10 cellular contexts compared by ENCODE assay signal in genomic region chr5:124951676-124952075, GRCh38.
DNase-seq lines count a peak whose midpoint lies in the region; ATAC-seq, FAIRE-seq and TF ChIP-seq lines count a peak whose summit lies in the region.
"Had no signal": no experiment of that assay in that cellular context is flagged by ENCODE, and none has a peak within 500 bp of the region (broad histone marks: within the 10 kb centered on the region; RNA-seq: fewer than 3 reads in every experiment).

No MANE protein-coding gene starts in this region.

- peak overlapping the region; percentile 63; the same call in 1 of the 2 replicates for H2AFZ ChIP-seq in H1 (ENCODE audit: low read length)

- no peaks in the 10 kb centered on the region for H4K20me1 ChIP-seq in H1 (replicated peaks in 1 of 2; ENCODE audit: control insufficient read depth in 1 of 2, insufficient read depth in 2 of 2, low read length in 2 of 2)

- no peak for TF ChIP-seq POLR2A in H1 (IDR thresholded peaks at IDR 0.05; ENCODE audit: control extremely low read depth in 1 of 2, low read depth in 2 of 2, low read length in 2 of 2)
- TF ChIP-seq POLR2A in vagina (IDR thresholded peaks at IDR 0.05): no peak
- TF ChIP-seq POLR2A in prostate gland (IDR thresholded peaks at IDR 0.05): no peak

- H3K14ac ChIP-seq in H1 (ENCODE audit: insufficient read length): no peak overlapping the region

- no peak for DNase-seq in H1 (ENCODE audit: low read depth in 1 of 2, low spot score in 2 of 2)
- no peak for DNase-seq in activated T-helper 2 cell treated with anti-CD3 and anti-CD28 coated beads, Interferon-gamma antibody, Interleukin-2, Interleukin-4, amounts not matched to agents 10 μg/mL and 5 μg/mL and 100 μg/mL, durations not matched to agents 14 hours and 24 hours and 36 hours (ENCODE audit: low spot score)
- DNase-seq in vagina (ENCODE audit: extremely low spot score in 2 of 2): no peak
- no peak for DNase-seq in WERI-Rb-1
- DNase-seq in prostate gland (ENCODE audit: low spot score): no peak
- DNase-seq: hippocampal formation, SHP77 treated with DMSO at 0.1 percent for 48 hours had no signal

- no peak overlapping the region for H4K5ac ChIP-seq in H1 (ENCODE audit: insufficient read length, low read depth, low read length)

- H3K27ac ChIP-seq in H1 (ENCODE audit: low read depth, low read length) (no peak overlapping the region), vagina (no peak overlapping the region), WERI-Rb-1 (no peak overlapping the region), prostate gland (no peak overlapping the region)

- no peak overlapping the region for H3K4me2 ChIP-seq in H1 (ENCODE audit: insufficient read depth in 1 of 2, low read depth in 2 of 2, low read length in 2 of 2)

- FAIRE-seq in H1 (lab: Jason Lieb, UNC): no peak

- 90% methylated on average over 3 of the region's 3 CpGs; no CpG with 5 or more reads in 1 of the 2 experiments for WGBS in H1 (ENCODE audit: extremely low coverage in 1 of 2, insufficient coverage in 1 of 2, insufficient read length in 1 of 2, insufficient replicate concordance in 2 of 2, low coverage in 1 of 2, low lambda C conversion rate in 2 of 2, missing lambda C conversion rate in 1 of 2), 2 experiments
- WGBS in prostate gland: 91% methylated on average over 3 of the region's 3 CpGs

- no peaks in the 10 kb centered on the region for H3K23me2 ChIP-seq in H1 (ENCODE audit: low read depth, low read length)

- H3K56ac ChIP-seq in H1 (replicated peaks; ENCODE audit: insufficient read length, low read depth, low read length): no peak overlapping the region

- H4K8ac ChIP-seq in H1 (ENCODE audit: extremely low read depth, insufficient read depth, low read length): no peak overlapping the region

- TF ChIP-seq EP300 in H1 (IDR thresholded peaks at IDR 0.05; ENCODE audit: borderline replicate concordance in 1 of 2, low read depth in 2 of 2, low read length in 2 of 2): no peak

- H3K79me2 ChIP-seq in H1 (ENCODE audit: control insufficient read depth in 1 of 2, insufficient read depth in 2 of 2, low read length in 2 of 2): no peaks in the 10 kb centered on the region

- no peak overlapping the region for H3K27ac Mint-ChIP-seq in activated T-helper 2 cell treated with anti-CD3 and anti-CD28 coated beads, Interferon-gamma antibody, Interleukin-2, Interleukin-4, amounts not matched to agents 10 μg/mL and 5 μg/mL and 100 μg/mL, durations not matched to agents 14 hours and 24 hours and 36 hours

- H4K91ac ChIP-seq in H1 (replicated peaks; ENCODE audit: insufficient read length, low read length): no peak overlapping the region

- H3K4me1 ChIP-seq in H1 (replicated peaks in 1 of 4; ENCODE audit: control insufficient read depth in 3 of 4, insufficient read depth in 4 of 4, low read length in 3 of 4): peaks cover 0 to 4% (median 0%) of the 10 kb centered on the region in 4 experiments; a peak in 1 of 7 replicates
- no peaks in the 10 kb centered on the region for H3K4me1 ChIP-seq in vagina
- H3K4me1 ChIP-seq in prostate gland (replicated peaks): no peaks in the 10 kb centered on the region

- H3K27me3 Mint-ChIP-seq in activated T-helper 2 cell treated with anti-CD3 and anti-CD28 coated beads, Interferon-gamma antibody, Interleukin-2, Interleukin-4, amounts not matched to agents 10 μg/mL and 5 μg/mL and 100 μg/mL, durations not matched to agents 14 hours and 24 hours and 36 hours (ENCODE audit: low read depth): no peaks in the 10 kb centered on the region

- no peaks in the 10 kb centered on the region for H3K36me3 ChIP-seq in H1 (ENCODE audit: control insufficient read depth in 2 of 4, insufficient read depth in 4 of 4, low read length in 3 of 4)
- no peaks in the 10 kb centered on the region for H3K36me3 ChIP-seq in vagina
- no peaks in the 10 kb centered on the region for H3K36me3 ChIP-seq in WERI-Rb-1
- no peaks in the 10 kb centered on the region for H3K36me3 ChIP-seq in prostate gland

- H3K79me1 ChIP-seq in H1 (ENCODE audit: low read depth, low read length): no peaks in the 10 kb centered on the region

- H2BK20ac ChIP-seq in H1 (ENCODE audit: low read length): no peak overlapping the region

- H3K9me3 Mint-ChIP-seq in activated T-helper 2 cell treated with anti-CD3 and anti-CD28 coated beads, Interferon-gamma antibody, Interleukin-2, Interleukin-4, amounts not matched to agents 10 μg/mL and 5 μg/mL and 100 μg/mL, durations not matched to agents 14 hours and 24 hours and 36 hours: peaks cover 5% of the 10 kb centered on the region

- no peak overlapping the region for H2BK15ac ChIP-seq in H1 (ENCODE audit: low read length)

- H3K4me1 Mint-ChIP-seq in activated T-helper 2 cell treated with anti-CD3 and anti-CD28 coated beads, Interferon-gamma antibody, Interleukin-2, Interleukin-4, amounts not matched to agents 10 μg/mL and 5 μg/mL and 100 μg/mL, durations not matched to agents 14 hours and 24 hours and 36 hours (ENCODE audit: low read depth): no peaks in the 10 kb centered on the region

- no peak overlapping the region for H3K23ac ChIP-seq in H1 (ENCODE audit: insufficient read length)

- CTCF ChIA-PET in H1 (lab: Charles Lee; ENCODE audit: partially characterized antibody): no interaction called here

- POLR2A ChIA-PET in H1 (lab: Charles Lee; ENCODE audit: partially characterized antibody): no interaction called here

- H3K9ac ChIP-seq in H1 (replicated peaks in 1 of 4; ENCODE audit: extremely low read depth in 1 of 4, low read depth in 3 of 4, low read length in 3 of 4): no peak overlapping the region

- no peak overlapping the region for H3K18ac ChIP-seq in H1 (ENCODE audit: extremely low read depth, low read length)

- H2AK5ac ChIP-seq in H1 (ENCODE audit: low read depth, low read length): no peak overlapping the region

- intact Hi-C loops in activated T-helper 2 cell treated with anti-CD3 and anti-CD28 coated beads, Interferon-gamma antibody, Interleukin-2, Interleukin-4, amounts not matched to agents 10 μg/mL and 5 μg/mL and 100 μg/mL, durations not matched to agents 14 hours and 24 hours and 36 hours (cut with micrococcal nuclease): no loop called here
- intact Hi-C loops in vagina (cut with DNase I): no loop called here
- intact Hi-C loops in prostate gland (cut with DNase I): loop anchor here (5.0 kb wide), 1 partner anchor 44 kb away; no protein-coding TSS in a partner anchor

- H2BK5ac ChIP-seq in H1 (ENCODE audit: low read depth, low read length): no peak overlapping the region

- no peaks in the 10 kb centered on the region; a peak in 1 of 4 replicates for H3K9me3 ChIP-seq in H1 (ENCODE audit: insufficient read depth in 2 of 2, low read depth in 1 of 2, low read length in 1 of 2)
- no peaks in the 10 kb centered on the region for H3K9me3 ChIP-seq in vagina
- H3K9me3 ChIP-seq in WERI-Rb-1 (ENCODE audit: severe bottlenecking): no peaks in the 10 kb centered on the region
- no peaks in the 10 kb centered on the region for H3K9me3 ChIP-seq in prostate gland

- H2BK120ac ChIP-seq in H1 (replicated peaks; ENCODE audit: low read depth, low read length): no peak overlapping the region

- H3K4me3 Mint-ChIP-seq in activated T-helper 2 cell treated with anti-CD3 and anti-CD28 coated beads, Interferon-gamma antibody, Interleukin-2, Interleukin-4, amounts not matched to agents 10 μg/mL and 5 μg/mL and 100 μg/mL, durations not matched to agents 14 hours and 24 hours and 36 hours (ENCODE audit: low read depth): no peak overlapping the region

- TF ChIP-seq CTCF in H1 (IDR thresholded peaks at IDR 0.05; ENCODE audit: control extremely low read depth in 1 of 3, insufficient read depth in 1 of 3, low read depth in 1 of 3, low read length in 3 of 3): no peak
- no peak for TF ChIP-seq CTCF in vagina (IDR thresholded peaks at IDR 0.05)
- TF ChIP-seq CTCF in WERI-Rb-1 (IDR thresholded peaks at IDR 0.05; ENCODE audit: low read depth, low read length): no peak
- no peak for TF ChIP-seq CTCF in prostate gland (IDR thresholded peaks at IDR 0.05)

- H2BK12ac ChIP-seq in H1 (ENCODE audit: low read depth, low read length): no peak overlapping the region

- H3K4ac ChIP-seq in H1 (replicated peaks; ENCODE audit: insufficient read length, low read depth, low read length): no peak overlapping the region

- no peaks in the 10 kb centered on the region for H3K36me3 Mint-ChIP-seq in activated T-helper 2 cell treated with anti-CD3 and anti-CD28 coated beads, Interferon-gamma antibody, Interleukin-2, Interleukin-4, amounts not matched to agents 10 μg/mL and 5 μg/mL and 100 μg/mL, durations not matched to agents 14 hours and 24 hours and 36 hours (ENCODE audit: low read depth)

- TF ChIP-seq RAD21 in H1 (IDR thresholded peaks at IDR 0.05 in 1 of 2, conservative IDR thresholded peaks at IDR 0.05 in 1 of 2; ENCODE audit: low read depth in 2 of 2, low read length in 2 of 2): no peak

- H3K27me3 ChIP-seq in H1 (replicated peaks in 1 of 4; ENCODE audit: control insufficient read depth in 3 of 4, extremely low read depth in 1 of 4, insufficient read depth in 3 of 4, low read length in 3 of 4) (no peaks in the 10 kb centered on the region), vagina (no peaks in the 10 kb centered on the region), WERI-Rb-1 (ENCODE audit: insufficient read depth, low read depth, severe bottlenecking) (no peaks in the 10 kb centered on the region), prostate gland (replicated peaks; ENCODE audit: insufficient read depth) (no peaks in the 10 kb centered on the region)

- ATAC-seq in GM18517 (IDR thresholded peaks at IDR 0.05; ENCODE audit: unreplicated experiment): peak; percentile 72
- peak; percentile 75 for ATAC-seq in GM21528 (IDR thresholded peaks at IDR 0.05; ENCODE audit: low FRiP score, unreplicated experiment)
- peak; percentile 69 for ATAC-seq in HG03196 (IDR thresholded peaks at IDR 0.05; ENCODE audit: unreplicated experiment)

- H3K4me3 ChIP-seq in H1 (ENCODE audit: extremely low read depth in 1 of 4, insufficient read depth in 2 of 4, low read depth in 3 of 4, low read length in 4 of 4) (no peak overlapping the region), vagina (no peak overlapping the region), WERI-Rb-1 (ENCODE audit: low read depth, low read length) (no peak overlapping the region), prostate gland (no peak overlapping the region)

TF ChIP-seq in H1, 55 proteins besides CTCF, POLR2A, EP300 and RAD21:
- TF ChIP-seq TCF12 (IDR thresholded peaks at IDR 0.05; ENCODE audit: low read depth, low read length): no peak
- TF ChIP-seq CBX8 (IDR thresholded peaks at IDR 0.05; ENCODE audit: borderline replicate concordance, low read depth, low read length): no peak
